Comparison of ENCODE assay signal across 17 cellular contexts in the genomic region with DNA sequence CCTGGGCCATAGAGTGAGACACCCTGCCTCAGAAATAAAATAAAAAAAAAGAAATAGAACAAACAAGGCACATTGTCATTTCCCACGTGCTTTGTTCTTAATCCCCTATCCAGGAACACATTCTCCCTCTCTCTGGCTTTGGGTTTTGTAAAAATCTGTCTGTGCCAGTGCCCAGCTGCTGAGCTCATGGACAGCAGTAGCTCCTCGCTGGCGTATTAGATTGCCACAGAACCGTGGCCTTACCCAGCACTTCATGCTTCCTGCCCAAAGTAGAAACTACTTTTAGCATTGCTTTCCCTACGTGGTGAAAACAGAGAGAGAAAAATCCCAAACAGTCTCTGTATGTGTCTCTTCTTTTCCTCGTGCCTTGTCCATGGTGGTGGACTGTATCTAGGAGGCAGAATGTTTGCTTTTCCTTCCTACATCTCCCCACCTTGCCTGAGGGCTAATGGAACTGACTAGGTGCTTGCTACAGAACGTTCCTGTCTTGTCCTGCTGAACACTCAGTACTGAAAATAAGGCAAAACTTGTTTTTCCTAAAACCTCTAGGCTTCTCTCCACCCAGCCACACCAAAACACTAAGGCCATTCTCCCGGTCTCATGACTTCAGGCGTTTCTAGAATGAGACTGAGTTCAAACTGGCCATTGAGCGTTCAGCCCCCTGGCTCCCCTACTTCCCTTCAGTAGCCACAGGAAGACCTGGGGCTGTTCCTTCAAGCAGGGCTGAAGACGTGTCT. TPM values are rescaled to one million over a fixed set of nuclear protein-coding genes. Genes with fewer than 3 reads are reported as not detected.
DNase-seq lines count a peak whose midpoint lies in the region; ATAC-seq lines count a peak whose summit lies in the region.
"Had no signal": no experiment of that assay in that cellular context is flagged by ENCODE, and none has a peak within 500 bp of the region (broad histone marks: within the 10 kb centered on the region; RNA-seq: fewer than 3 reads in every experiment).

No MANE protein-coding gene starts in this region.

- no peaks in the 10 kb centered on the region for H3K4me1 Mint-ChIP-seq in activated CD4-positive, alpha-beta T cell treated with anti-CD3 and anti-CD28 coated beads, Interleukin-2, amount 10 ng/mL, durations not matched to agents 7 days and 5 days
- no peaks in the 10 kb centered on the region for H3K4me1 Mint-ChIP-seq in activated T-helper 17 cell treated with anti-CD3 and anti-CD28 coated beads, Interleukin-2, amount 50 U/mL, for 72 hours

- no peaks in the 10 kb centered on the region for H3K27me3 Mint-ChIP-seq in activated CD4-positive, alpha-beta T cell treated with anti-CD3 and anti-CD28 coated beads, Interleukin-2, amount 10 ng/mL, durations not matched to agents 7 days and 5 days
- no peaks in the 10 kb centered on the region for H3K27me3 Mint-ChIP-seq in activated T-helper 17 cell treated with anti-CD3 and anti-CD28 coated beads, Interleukin-2, amount 50 U/mL, for 72 hours

- CTCF ChIA-PET in activated CD4-positive, alpha-beta T cell treated with anti-CD3 and anti-CD28 coated beads, Interleukin-2, amount 10 ng/mL, durations not matched to agents 7 days and 5 days (lab: Charles Lee): interaction anchor here (0.7 to 3.0 kb wide), 3 partner anchors 8 to 38 kb away, joined by 3 to 15 read pairs (median 4); no protein-coding TSS in a partner anchor

- H3K4me1 ChIP-seq in skeletal muscle tissue (ENCODE audit: control insufficient read depth in 3 of 3, insufficient read depth in 3 of 3, low read length in 3 of 3): peaks cover 0 to 4% (median 3%) of the 10 kb centered on the region in 3 donors
- H3K4me1 ChIP-seq: upper lobe of right lung had no signal

- H3K27ac Mint-ChIP-seq in activated CD4-positive, alpha-beta T cell treated with anti-CD3 and anti-CD28 coated beads, Interleukin-2, amount 10 ng/mL, durations not matched to agents 7 days and 5 days: peak overlapping the region; percentile 74
- H3K27ac Mint-ChIP-seq in activated T-helper 17 cell treated with anti-CD3 and anti-CD28 coated beads, Interleukin-2, amount 50 U/mL, for 72 hours: peak overlapping the region; percentile 37

- no peaks in the 10 kb centered on the region for H3K27me3 ChIP-seq in skeletal muscle tissue (ENCODE audit: control insufficient read depth in 3 of 3, insufficient read depth in 3 of 3, low read length in 3 of 3)
- H3K27me3 ChIP-seq: ovary, stomach, upper lobe of right lung had no signal

- H3K4me3 ChIP-seq in skeletal muscle tissue (ENCODE audit: low read length in 3 of 3): no peak overlapping the region
- H3K4me3 ChIP-seq: ovary, stomach, upper lobe of right lung had no signal

- H3K4me3 Mint-ChIP-seq in activated CD4-positive, alpha-beta T cell treated with anti-CD3 and anti-CD28 coated beads, Interleukin-2, amount 10 ng/mL, durations not matched to agents 7 days and 5 days: no peak overlapping the region
- H3K4me3 Mint-ChIP-seq in activated T-helper 17 cell treated with anti-CD3 and anti-CD28 coated beads, Interleukin-2, amount 50 U/mL, for 72 hours: no peak overlapping the region

- no peaks in the 10 kb centered on the region for H3K9me3 Mint-ChIP-seq in activated CD4-positive, alpha-beta T cell treated with anti-CD3 and anti-CD28 coated beads, Interleukin-2, amount 10 ng/mL, durations not matched to agents 7 days and 5 days
- no peaks in the 10 kb centered on the region for H3K9me3 Mint-ChIP-seq in activated T-helper 17 cell treated with anti-CD3 and anti-CD28 coated beads, Interleukin-2, amount 50 U/mL, for 72 hours

- ATAC-seq in activated T-helper 17 cell treated with anti-CD3 and anti-CD28 coated beads, Interleukin-2, amount 50 U/mL, for 72 hours (replicated peaks): no peak
- ATAC-seq in left lobe of liver: no peak
- ATAC-seq: left ventricle myocardium superior, upper lobe of right lung had no signal

- DNase-seq in activated CD4-positive, alpha-beta T cell treated with anti-CD3 and anti-CD28 coated beads, Interleukin-2, amount 10 ng/mL, durations not matched to agents 7 days and 5 days: no peak
- no peak for DNase-seq in activated CD4-positive, alpha-beta T cell treated with anti-CD3 and anti-CD28 coated beads for 1 hour
- peak; percentile 87 for DNase-seq in islet precursor cell
- DNase-seq in left lobe of liver (ENCODE audit: low spot score): no peak
- no peak for DNase-seq in anterior cingulate cortex (lab: John Stamatoyannopoulos, UW)
- no peak for DNase-seq in putamen (ENCODE audit: low spot score)
- DNase-seq: glutamatergic neuron, left ventricle myocardium superior, NCI-H1092 treated with DMSO at 0.1 percent for 48 hours, NCI-H524, ovary, SHP77, stomach, upper lobe of right lung, WERI-Rb-1 had no signal

- peaks cover 1% of the 10 kb centered on the region for H3K36me3 Mint-ChIP-seq in activated CD4-positive, alpha-beta T cell treated with anti-CD3 and anti-CD28 coated beads, Interleukin-2, amount 10 ng/mL, durations not matched to agents 7 days and 5 days (ENCODE audit: low read depth)
- peaks cover 25% of the 10 kb centered on the region for H3K36me3 Mint-ChIP-seq in activated T-helper 17 cell treated with anti-CD3 and anti-CD28 coated beads, Interleukin-2, amount 50 U/mL, for 72 hours (ENCODE audit: low read depth)

- POLR2A ChIA-PET in activated CD4-positive, alpha-beta T cell treated with anti-CD3 and anti-CD28 coated beads, Interleukin-2, amount 10 ng/mL, durations not matched to agents 7 days and 5 days (lab: Charles Lee): no interaction called here

- H3K27ac ChIP-seq in skeletal muscle tissue (ENCODE audit: low read depth, low read length): peak overlapping the region; percentile 36
- H3K27ac ChIP-seq: ovary, stomach, upper lobe of right lung, WERI-Rb-1 had no signal

- H3K9ac ChIP-seq in skeletal muscle tissue (ENCODE audit: low read depth in 1 of 3, low read length in 3 of 3): no peak overlapping the region

- H3K9me3 ChIP-seq in skeletal muscle tissue (ENCODE audit: control insufficient read depth in 3 of 3, low read length in 3 of 3): no peaks in the 10 kb centered on the region
- H3K9me3 ChIP-seq: ovary, stomach, upper lobe of right lung had no signal

- H3K36me3 ChIP-seq in skeletal muscle tissue (ENCODE audit: control insufficient read depth in 3 of 3, insufficient read depth in 3 of 3, low read length in 3 of 3): peaks cover 39 to 60% (median 56%) of the 10 kb centered on the region in 3 donors
- H3K36me3 ChIP-seq: ovary had no signal

RNA-seq across cellular contexts. Expression of gene MNT, which starts 26.1 kb away (rescaled TPM):
- 10 to 100 TPM; 24.2 to 31.1 TPM for total RNA-seq in activated CD4-positive, alpha-beta T cell treated with anti-CD3 and anti-CD28 coated beads, Interleukin-2, amount 10 ng/mL, durations not matched to agents 7 days and 5 days
- total RNA-seq in activated T-helper 17 cell treated with anti-CD3 and anti-CD28 coated beads, Interleukin-2, amount 50 U/mL, for 72 hours: 10 to 100 TPM; 28.7 to 33.2 TPM
- total RNA-seq in skeletal muscle tissue (5.2 TPM), left lobe of liver (8.6 TPM)

RNA-seq across cellular contexts. Expression of gene SGSM2, which starts 37.4 kb away (rescaled TPM):
- 10 to 100 TPM; 58.3 to 61.6 TPM for total RNA-seq in activated CD4-positive, alpha-beta T cell treated with anti-CD3 and anti-CD28 coated beads, Interleukin-2, amount 10 ng/mL, durations not matched to agents 7 days and 5 days
- total RNA-seq in activated T-helper 17 cell treated with anti-CD3 and anti-CD28 coated beads, Interleukin-2, amount 50 U/mL, for 72 hours: 10 to 100 TPM; 35.2 to 43.4 TPM
- total RNA-seq in skeletal muscle tissue (19.8 TPM), left lobe of liver (18.7 TPM)

RNA-seq across cellular contexts. Expression of gene TSR1, which starts 38.5 kb away (rescaled TPM):
- total RNA-seq in activated CD4-positive, alpha-beta T cell treated with anti-CD3 and anti-CD28 coated beads, Interleukin-2, amount 10 ng/mL, durations not matched to agents 7 days and 5 days: 10 to 100 TPM; 27.2 to 27.4 TPM
- 10 to 100 TPM; 48.8 to 77.1 TPM for total RNA-seq in activated T-helper 17 cell treated with anti-CD3 and anti-CD28 coated beads, Interleukin-2, amount 50 U/mL, for 72 hours
- total RNA-seq in skeletal muscle tissue: 26.1 TPM
- 8.7 TPM for total RNA-seq in left lobe of liver
